ENCODE assay signal across 27 cellular contexts in genomic region chr19:3737487-3738205, GRCh38. TPM values are rescaled to one million over a fixed set of nuclear protein-coding genes. Genes with fewer than 3 reads are reported as not detected.
A peak's percentile ranks its signal among the peaks of the same experiment; 100 is the strongest.
DNase-seq lines count a peak whose midpoint lies in the region; ATAC-seq, FAIRE-seq and TF ChIP-seq lines count a peak whose summit lies in the region.
"Had no signal": no experiment of that assay in that cellular context is flagged by ENCODE, and none has a peak within 500 bp of the region (broad histone marks: within the 10 kb centered on the region; RNA-seq: fewer than 3 reads in every experiment).

No MANE protein-coding gene starts in this region.

- H3K9me3 Mint-ChIP-seq in activated naive CD4-positive, alpha-beta T cell treated with anti-CD3 and anti-CD28 coated beads, Interleukin-2, amount 50 U/mL, for 24 hours, result no peaks in the 10 kb centered on the region
- H3K9me3 Mint-ChIP-seq in T-cell, result no peaks in the 10 kb centered on the region
- H3K9me3 Mint-ChIP-seq in endothelial cell (ENCODE audit: unreplicated experiment), result no peaks in the 10 kb centered on the region
- H3K9me3 Mint-ChIP-seq: CD4-positive, alpha-beta T cell had no signal

- POLR2A ChIA-PET in T-cell (lab: Charles Lee), result no interaction called here

- H3K36me3 Mint-ChIP-seq in activated naive CD4-positive, alpha-beta T cell treated with anti-CD3 and anti-CD28 coated beads, Interleukin-2, amount 50 U/mL, for 24 hours, result peaks cover 7% of the 10 kb centered on the region
- peaks cover 31% of the 10 kb centered on the region for H3K36me3 Mint-ChIP-seq in T-cell
- peaks cover 9% of the 10 kb centered on the region for H3K36me3 Mint-ChIP-seq in endothelial cell (ENCODE audit: low read depth, unreplicated experiment)

- peak overlapping the region; percentile 9 for H3K27ac Mint-ChIP-seq in activated naive CD4-positive, alpha-beta T cell treated with anti-CD3 and anti-CD28 coated beads, Interleukin-2, amount 50 U/mL, for 24 hours
- H3K27ac Mint-ChIP-seq in T-cell, result peak overlapping the region; percentile 61 to 85
- H3K27ac Mint-ChIP-seq in endothelial cell (ENCODE audit: unreplicated experiment), result no peak overlapping the region

- ATAC-seq in T-cell (replicated peaks in 1 of 4), result no peak
- ATAC-seq in left lobe of liver, result no peak
- ATAC-seq: GM12878, Right ventricle myocardium inferior had no signal

- TF ChIP-seq POLR2A in GM12891 (IDR thresholded peaks at IDR 0.05; ENCODE audit: low read depth, low read length), result no peak

- no peak overlapping the region for H3K4me3 Mint-ChIP-seq in activated naive CD4-positive, alpha-beta T cell treated with anti-CD3 and anti-CD28 coated beads, Interleukin-2, amount 50 U/mL, for 24 hours
- peak overlapping the region in 1 of 3 donors; percentile 49 for H3K4me3 Mint-ChIP-seq in T-cell
- peak overlapping the region; percentile 5 for H3K4me3 Mint-ChIP-seq in endothelial cell (ENCODE audit: unreplicated experiment)
- H3K4me3 Mint-ChIP-seq: CD4-positive, alpha-beta T cell had no signal

- no peak for TF ChIP-seq CTCF in endothelial cell (IDR thresholded peaks at IDR 0.05; ENCODE audit: unreplicated experiment)

- no peaks in the 10 kb centered on the region for H3K27me3 Mint-ChIP-seq in activated naive CD4-positive, alpha-beta T cell treated with anti-CD3 and anti-CD28 coated beads, Interleukin-2, amount 50 U/mL, for 24 hours
- no peaks in the 10 kb centered on the region for H3K27me3 Mint-ChIP-seq in T-cell
- no peaks in the 10 kb centered on the region for H3K27me3 Mint-ChIP-seq in endothelial cell (ENCODE audit: unreplicated experiment)
- H3K27me3 Mint-ChIP-seq: CD4-positive, alpha-beta T cell had no signal

- CTCF ChIA-PET in T-cell (lab: Charles Lee), result no interaction called here

- no peak for FAIRE-seq in GM12891 (lab: Jason Lieb, UNC)
- FAIRE-seq: A204.1, G401.6, GM12878, H1 had no signal

- no peak for DNase-seq in activated naive CD4-positive, alpha-beta T cell treated with anti-CD3 and anti-CD28 coated beads, Interleukin-2, amount 50 U/mL, for 16 hours
- DNase-seq in T-cell (no peak), endothelial cell (ENCODE audit: low spot score) (no peak), GM12891 (ENCODE audit: insufficient read length, low spot score) (no peak), left lobe of liver (ENCODE audit: low spot score) (no peak)
- no peak for DNase-seq in stimulated activated CD4-positive, alpha-beta T cell treated with anti-CD3 and anti-CD28 coated beads, Interleukin-12 subunit alpha, Interleukin-12 subunit beta, amount 100 ng/mL, for 4 hours
- DNase-seq: CD4-positive, alpha-beta T cell; COR-L47; DMS53; HCEC 1CT; IMR-90; NCI-H1048; NCI-H1694; NCI-H2029 treated with DMSO at 0.1 percent for 48 hours; NCI-H526 treated with DMSO at 0.1 percent for 48 hours; PC-9 had no signal

- peaks cover 26% of the 10 kb centered on the region for H3K4me1 Mint-ChIP-seq in activated naive CD4-positive, alpha-beta T cell treated with anti-CD3 and anti-CD28 coated beads, Interleukin-2, amount 50 U/mL, for 24 hours
- H3K4me1 Mint-ChIP-seq in T-cell (peaks cover 15 to 25% (median 16%) of the 10 kb centered on the region in 3 donors), endothelial cell (ENCODE audit: unreplicated experiment) (no peaks in the 10 kb centered on the region)

TF ChIP-seq in GM12891, 5 proteins besides CTCF, POLR2A, EP300 and RAD21:
- TF ChIP-seq PAX5 (IDR thresholded peaks at IDR 0.05; ENCODE audit: insufficient read depth, low read length, severe bottlenecking), result no peak
- TF ChIP-seq POU2F2 (IDR thresholded peaks at IDR 0.05; ENCODE audit: low read depth, low read length), result no peak
- TF ChIP-seq TAF1 (IDR thresholded peaks at IDR 0.05; ENCODE audit: low read depth, low read length), result no peak
- TF ChIP-seq POLR2AphosphoS5 (IDR thresholded peaks at IDR 0.05; ENCODE audit: low read depth, low read length), result no peak
- TF ChIP-seq SPI1 (IDR thresholded peaks at IDR 0.05; ENCODE audit: low read depth, low read length), result no peak

RNA-seq across cellular contexts. Expression of gene APBA3, which starts 23.8 kb away (rescaled TPM):
- total RNA-seq in T-cell, result 10 to 100 TPM; 57.3 to 99.0 (median 78.2) TPM
- 23.8 TPM for total RNA-seq in endothelial cell (ENCODE audit: unreplicated experiment)
- 18.5 TPM for polyA plus RNA-seq in GM12891 (2012; ENCODE audit: low read depth, missing spikeins)
- 18.6 TPM for total RNA-seq in left lobe of liver

RNA-seq across cellular contexts. Expression of gene MRPL54, which starts 24.8 kb away (rescaled TPM):
- total RNA-seq in T-cell (10 to 100 TPM; 46.9 to 77.8 (median 52.2) TPM), endothelial cell (ENCODE audit: unreplicated experiment) (26.7 TPM), left lobe of liver (56.0 TPM)
- 79.9 TPM for polyA plus RNA-seq in GM12891 (2012; ENCODE audit: low read depth, missing spikeins)

RNA-seq across cellular contexts. Expression of gene TJP3, which starts 29.5 kb away (rescaled TPM):
- total RNA-seq in T-cell (10 to 100 TPM; 12.6 to 28.9 (median 19.4) TPM), endothelial cell (ENCODE audit: unreplicated experiment) (3.1 TPM), left lobe of liver (28.8 TPM)
- polyA plus RNA-seq in GM12891 (2012; ENCODE audit: low read depth, missing spikeins), result 0.62 TPM
- total RNA-seq: Daoy, IMR-90, RPMI7951, SJCRH30 had no signal
- polyA plus RNA-seq: AG04450, IMR-90 had no signal

RNA-seq across cellular contexts. Expression of gene RAX2, which starts 34.4 kb away (rescaled TPM):
- total RNA-seq in T-cell, result not detected
- total RNA-seq in endothelial cell (ENCODE audit: unreplicated experiment), result not detected
- polyA plus RNA-seq in GM12891 (2012; ENCODE audit: low read depth, missing spikeins), result not detected
- not detected for total RNA-seq in left lobe of liver
- total RNA-seq: CD4-positive, alpha-beta T cell; Daoy; GM12878; H1; IMR-90; NCI-H460; PC-9; Right ventricle myocardium inferior; RPMI7951; SJCRH30 had no signal
- polyA plus RNA-seq: AG04450, GM12878, IMR-90 had no signal

RNA-seq across cellular contexts. Expression of gene PIP5K1C, which starts 37.4 kb away (rescaled TPM):
- total RNA-seq in T-cell (10 to 100 TPM; 25.6 to 35.0 (median 32.1) TPM), endothelial cell (ENCODE audit: unreplicated experiment) (65.8 TPM), left lobe of liver (7.5 TPM)
- 15.4 TPM for polyA plus RNA-seq in GM12891 (2012; ENCODE audit: low read depth, missing spikeins)
